Comparison of ENCODE assay signal across 22 cellular contexts in genomic region chr6:15326072-15326614, GRCh38.
A peak's percentile ranks its signal among the peaks of the same experiment; 100 is the strongest.
DNase-seq lines count a peak whose midpoint lies in the region; ATAC-seq, FAIRE-seq and TF ChIP-seq lines count a peak whose summit lies in the region.
"Had no signal": no experiment of that assay in that cellular context is flagged by ENCODE, and none has a peak within 500 bp of the region (broad histone marks: within the 10 kb centered on the region; RNA-seq: fewer than 3 reads in every experiment).

No MANE protein-coding gene starts in this region.

- H3K36me3 ChIP-seq in keratinocyte (ENCODE audit: control insufficient read depth in 2 of 2, extremely low read depth in 1 of 2, insufficient read depth in 2 of 2, low read length in 2 of 2), result no peaks in the 10 kb centered on the region
- no peaks in the 10 kb centered on the region for H3K36me3 ChIP-seq in esophagus squamous epithelium
- H3K36me3 ChIP-seq: sigmoid colon, transverse colon had no signal

- no peak overlapping the region for H3K27ac Mint-ChIP-seq in CD4-positive, alpha-beta T cell
- peak overlapping the region; percentile 89 for H3K27ac Mint-ChIP-seq in activated B cell treated with CpG ODN at 0.5 μM for 24 hours
- H3K27ac Mint-ChIP-seq: nephron had no signal

- TF ChIP-seq POLR2A in esophagus squamous epithelium (IDR thresholded peaks at IDR 0.05), result no peak

- no peak overlapping the region for H3K27ac ChIP-seq in CD4-positive, alpha-beta T cell (ENCODE audit: low read depth, low read length)
- H3K27ac ChIP-seq in keratinocyte (ENCODE audit: control insufficient read depth, insufficient read depth, low read length) (peak overlapping the region; percentile 54), esophagus squamous epithelium (no peak overlapping the region)
- H3K27ac ChIP-seq: epithelial cell of prostate, sigmoid colon, transverse colon had no signal

- dilution Hi-C loops in keratinocyte (cut with MboI; ENCODE audit: extremely low pct_ligation_motif_present, low sequenced_read_pairs), result no loop called here

- H3K36me3 Mint-ChIP-seq in CD4-positive, alpha-beta T cell (ENCODE audit: low read depth), result no peaks in the 10 kb centered on the region
- H3K36me3 Mint-ChIP-seq in activated B cell treated with CpG ODN at 0.5 μM for 24 hours (ENCODE audit: low read depth), result peaks cover 10% of the 10 kb centered on the region

- no peak overlapping the region for H3K9ac ChIP-seq in keratinocyte (ENCODE audit: control insufficient read depth, extremely low read depth, insufficient read depth, low read length)

- no peaks in the 10 kb centered on the region for H3K9me3 ChIP-seq in CD4-positive, alpha-beta T cell (ENCODE audit: control insufficient read depth, low read length)
- H3K9me3 ChIP-seq in keratinocyte (ENCODE audit: control insufficient read depth, low read depth, low read length) (no peaks in the 10 kb centered on the region), esophagus squamous epithelium (no peaks in the 10 kb centered on the region)
- H3K9me3 ChIP-seq: sigmoid colon, transverse colon had no signal

- no peak overlapping the region for H3K4me2 ChIP-seq in keratinocyte (ENCODE audit: control insufficient read depth, extremely low read depth, insufficient read depth, low read depth, low read length)

- H2AFZ ChIP-seq in keratinocyte (ENCODE audit: control insufficient read depth, low read length), result no peak overlapping the region

- H3K4me3 Mint-ChIP-seq in CD4-positive, alpha-beta T cell, result no peak overlapping the region
- peak overlapping the region; percentile 38 for H3K4me3 Mint-ChIP-seq in activated B cell treated with CpG ODN at 0.5 μM for 24 hours
- H3K4me3 Mint-ChIP-seq: nephron had no signal

- no peak for FAIRE-seq in keratinocyte (lab: Jason Lieb, UNC)
- FAIRE-seq: bronchial epithelial cell, frontal cortex had no signal

- H3K27me3 Mint-ChIP-seq in CD4-positive, alpha-beta T cell, result no peaks in the 10 kb centered on the region
- H3K27me3 Mint-ChIP-seq in activated B cell treated with CpG ODN at 0.5 μM for 24 hours, result no peaks in the 10 kb centered on the region
- H3K27me3 Mint-ChIP-seq: stimulated activated naive B cell treated with anti-CD40 and anti-IgM and Interleukin-4, amounts not matched to agents 10 μg/mL and 1 μg/mL and 100 μg/mL, for 72 hours had no signal

- no peak for DNase-seq in CD4-positive, alpha-beta T cell
- DNase-seq in activated B cell treated with CpG ODN at 0.5 μM for 24 hours, result no peak
- DNase-seq in keratinocyte (ENCODE audit: low read depth, low spot score), result no peak
- no peak for DNase-seq in NCI-H2171 treated with DMSO at 0.1 percent for 48 hours (lab: John Stamatoyannopoulos, UW)
- no peak for DNase-seq in C1 segment of cervical spinal cord (lab: John Stamatoyannopoulos, UW)
- DNase-seq in esophagus squamous epithelium (lab: John Stamatoyannopoulos, UW), result no peak
- DNase-seq: activated CD4-positive, alpha-beta T cell treated with anti-CD3 and anti-CD28 coated beads for 4 hours; activated T-cell treated with anti-CD3 and anti-CD28 coated beads, Interleukin-2, amount 50 U/mL, for 1 hour; IMR-90; mesendoderm; NCI-H187 treated with DMSO at 0.1 percent for 48 hours; NCI-H446; posterior cingulate gyrus; sigmoid colon; stimulated activated naive B cell treated with anti-CD40 and anti-IgM and Interleukin-4, amounts not matched to agents 10 μg/mL and 1 μg/mL and 100 μg/mL, for 72 hours; transverse colon had no signal

- CTCF ChIA-PET in CD4-positive, alpha-beta T cell (lab: Charles Lee), result no interaction called here
- CTCF ChIA-PET in activated B cell treated with CpG ODN at 0.5 μM for 24 hours (lab: Charles Lee), result interaction anchor here (1.7 kb wide), 1 partner anchor 27 kb away, joined by 3 read pairs; no protein-coding TSS in a partner anchor

- no peaks in the 10 kb centered on the region for H3K9me3 Mint-ChIP-seq in CD4-positive, alpha-beta T cell
- no peaks in the 10 kb centered on the region for H3K9me3 Mint-ChIP-seq in activated B cell treated with CpG ODN at 0.5 μM for 24 hours
- H3K9me3 Mint-ChIP-seq: nephron; stimulated activated naive B cell treated with anti-CD40 and anti-IgM and Interleukin-4, amounts not matched to agents 10 μg/mL and 1 μg/mL and 100 μg/mL, for 72 hours had no signal

- H3K4me3 ChIP-seq in keratinocyte (ENCODE audit: control insufficient read depth in 2 of 3, extremely low read depth in 1 of 3, insufficient read depth in 2 of 3, low read depth in 1 of 3, low read length in 3 of 3) (no peak overlapping the region), esophagus squamous epithelium (no peak overlapping the region)
- H3K4me3 ChIP-seq: sigmoid colon, transverse colon had no signal

- peaks cover 86% of the 10 kb centered on the region for H3K79me2 ChIP-seq in keratinocyte (ENCODE audit: control insufficient read depth, insufficient read depth, low read length)

- POLR2A ChIA-PET in CD4-positive, alpha-beta T cell (lab: Charles Lee), result no interaction called here
- POLR2A ChIA-PET in activated B cell treated with CpG ODN at 0.5 μM for 24 hours (lab: Charles Lee), result interaction anchor here (0.5 to 3.0 kb wide), 12 partner anchors 9 to 688 kb away, joined by 3 to 21 read pairs (median 4); partner anchors contain the start of gene JARID2

- WGBS in esophagus squamous epithelium, 2 donors, result 69 to 74% methylated on average over 6 of the region's 6 CpGs

- peaks cover 7% of the 10 kb centered on the region for H3K9me1 ChIP-seq in keratinocyte (ENCODE audit: control insufficient read depth, extremely low read depth, insufficient read depth, low read length)

- intact Hi-C loops in CD4-positive, alpha-beta T cell (cut with DNase I, micrococcal nuclease), result loop anchor here (2.0 to 5.0 kb wide), 5 partner anchors 46 to 116 kb away; partner anchors contain the start of gene JARID2 (in 1 of the 2)
- intact Hi-C loops in activated B cell treated with CpG ODN at 0.5 μM for 24 hours (cut with micrococcal nuclease) (loop anchor here (2.0 to 10.0 kb wide), 6 partner anchors 13 to 1511 kb away; partner anchors contain the start of gene MCUR1), esophagus squamous epithelium (cut with DNase I) (no loop called here)

- peaks cover 88% of the 10 kb centered on the region for H3K4me1 Mint-ChIP-seq in CD4-positive, alpha-beta T cell (ENCODE audit: low read depth)
- H3K4me1 Mint-ChIP-seq in activated B cell treated with CpG ODN at 0.5 μM for 24 hours, result peaks cover 95% of the 10 kb centered on the region

- ATAC-seq in CD4-positive, alpha-beta T cell (ENCODE audit: poor library complexity), result peak; percentile 51
- peak; percentile 47 for ATAC-seq in GM19351 (IDR thresholded peaks at IDR 0.05; ENCODE audit: unreplicated experiment)
- ATAC-seq in activated B cell treated with CpG ODN at 0.5 μM for 24 hours (ENCODE audit: low read depth), result peak; percentile 17
- ATAC-seq: HCT116 had no signal

- no peaks in the 10 kb centered on the region for H3K27me3 ChIP-seq in CD4-positive, alpha-beta T cell (ENCODE audit: control insufficient read depth, insufficient read depth, low read length)
- no peaks in the 10 kb centered on the region for H3K27me3 ChIP-seq in keratinocyte (ENCODE audit: control insufficient read depth, extremely low read depth, insufficient read depth, low read length)
- H3K27me3 ChIP-seq in esophagus squamous epithelium, result no peaks in the 10 kb centered on the region
- H3K27me3 ChIP-seq: sigmoid colon, transverse colon had no signal

- TF ChIP-seq CTCF in CD4-positive, alpha-beta T cell (IDR thresholded peaks at IDR 0.05), result no peak
- TF ChIP-seq CTCF in activated B cell treated with CpG ODN at 0.5 μM for 24 hours (IDR thresholded peaks at IDR 0.05) (no peak), keratinocyte (optimal IDR thresholded peaks at IDR 0.05 in 1 of 3, IDR thresholded peaks at IDR 0.05 in 1 of 3, conservative IDR thresholded peaks at IDR 0.05 in 1 of 3; ENCODE audit: extremely low read depth in 1 of 3, insufficient read depth in 2 of 3, low read length in 3 of 3) (no peak), esophagus squamous epithelium (IDR thresholded peaks at IDR 0.05) (no peak)

- H3K4me1 ChIP-seq in keratinocyte (ENCODE audit: control insufficient read depth, extremely low read depth, insufficient read depth, low read length), result peaks cover 59% of the 10 kb centered on the region
- peaks cover 25 to 80% (median 41%) of the 10 kb centered on the region in 3 donors for H3K4me1 ChIP-seq in esophagus squamous epithelium

- peaks cover 11% of the 10 kb centered on the region for H4K20me1 ChIP-seq in keratinocyte (ENCODE audit: control insufficient read depth, extremely low read depth, insufficient read depth, low read length)
